Comparison of ENCODE assay signal across 1 cellular context in the genomic region with DNA sequence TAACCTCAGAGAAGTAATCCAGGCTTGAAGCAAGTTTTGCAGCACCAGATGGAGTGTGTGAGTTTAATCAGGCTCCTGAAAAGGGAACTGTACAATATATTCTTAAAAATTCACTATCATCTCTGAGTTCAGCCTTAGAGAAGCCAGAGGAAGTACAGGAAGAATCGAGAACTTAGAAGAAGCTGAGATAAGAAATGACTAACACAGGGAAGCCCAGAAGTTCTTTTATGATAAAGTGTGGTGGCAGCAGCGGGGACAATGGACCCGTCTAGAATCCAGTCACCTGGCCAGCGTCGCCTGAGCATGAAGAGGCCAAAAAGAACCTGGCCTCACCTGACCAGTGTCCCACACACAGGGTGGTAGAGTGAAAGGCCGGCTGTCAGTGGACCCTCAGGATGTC.
TF ChIP-seq lines count a peak whose summit lies in the region.

No MANE protein-coding gene starts in this region.

TF ChIP-seq in K562, 482 proteins besides CTCF, POLR2A, EP300 and RAD21 (continued from another document and continues in another):
- TF ChIP-seq, protein P1, sequence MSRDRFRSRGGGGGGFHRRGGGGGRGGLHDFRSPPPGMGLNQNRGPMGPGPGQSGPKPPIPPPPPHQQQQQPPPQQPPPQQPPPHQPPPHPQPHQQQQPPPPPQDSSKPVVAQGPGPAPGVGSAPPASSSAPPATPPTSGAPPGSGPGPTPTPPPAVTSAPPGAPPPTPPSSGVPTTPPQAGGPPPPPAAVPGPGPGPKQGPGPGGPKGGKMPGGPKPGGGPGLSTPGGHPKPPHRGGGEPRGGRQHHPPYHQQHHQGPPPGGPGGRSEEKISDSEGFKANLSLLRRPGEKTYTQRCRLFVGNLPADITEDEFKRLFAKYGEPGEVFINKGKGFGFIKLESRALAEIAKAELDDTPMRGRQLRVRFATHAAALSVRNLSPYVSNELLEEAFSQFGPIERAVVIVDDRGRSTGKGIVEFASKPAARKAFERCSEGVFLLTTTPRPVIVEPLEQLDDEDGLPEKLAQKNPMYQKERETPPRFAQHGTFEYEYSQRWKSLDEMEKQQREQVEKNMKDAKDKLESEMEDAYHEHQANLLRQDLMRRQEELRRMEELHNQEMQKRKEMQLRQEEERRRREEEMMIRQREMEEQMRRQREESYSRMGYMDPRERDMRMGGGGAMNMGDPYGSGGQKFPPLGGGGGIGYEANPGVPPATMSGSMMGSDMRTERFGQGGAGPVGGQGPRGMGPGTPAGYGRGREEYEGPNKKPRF (IDR thresholded peaks at IDR 0.05; ENCODE audit: low read depth, low read length): no peak
- TF ChIP-seq PHB2 (IDR thresholded peaks at IDR 0.05; ENCODE audit: low read depth) (no peak), ZNF23 (CRISPR knock-in tag; IDR thresholded peaks at IDR 0.05) (no peak), CCAR2 (IDR thresholded peaks at IDR 0.05; ENCODE audit: low read depth, low read length) (no peak), ETV6 (IDR thresholded peaks at IDR 0.05; ENCODE audit: borderline replicate concordance in 1 of 2, low read depth in 2 of 2, low read length in 1 of 2) (0 out of 4 replicates have a peak, but pooled peaks of 1 of the 2 experiments have one; percentile 38), ETV6 (CRISPR knock-in tag; IDR thresholded peaks at IDR 0.05; ENCODE audit: borderline replicate concordance) (no peak), CBFA2T3 (IDR thresholded peaks at IDR 0.05) (peak; percentile 87), ZNF143 (CRISPR knock-in tag; IDR thresholded peaks at IDR 0.05) (no peak), NELFE (IDR thresholded peaks at IDR 0.05; ENCODE audit: insufficient read depth, insufficient read length) (no peak), KAT7 (CRISPR knock-in tag; IDR thresholded peaks at IDR 0.05; ENCODE audit: borderline replicate concordance) (no peak), ATF1 (CRISPR knock-in tag; IDR thresholded peaks at IDR 0.05) (no peak), ATF1 (tag; IDR thresholded peaks at IDR 0.05) (no peak), LCOR (CRISPR knock-in tag; IDR thresholded peaks at IDR 0.05) (no peak), JUN (IDR thresholded peaks at IDR 0.05; ENCODE audit: borderline replicate concordance, low read depth, low read length) (peak; percentile 59; the same call in 1 of the 2 replicates), JUN (CRISPR knock-in tag; IDR thresholded peaks at IDR 0.05; ENCODE audit: borderline replicate concordance) (no peak), HIVEP1 (CRISPR knock-in tag; IDR thresholded peaks at IDR 0.05) (no peak), PRPF4 (IDR thresholded peaks at IDR 0.05; ENCODE audit: insufficient read depth, low read depth, low read length, poor library complexity, severe bottlenecking) (no peak), HNRNPL (IDR thresholded peaks at IDR 0.05; ENCODE audit: low read depth, low read length) (no peak), ZNF121 (CRISPR knock-in tag; conservative IDR thresholded peaks at IDR 0.05) (no peak), MBD2 (IDR thresholded peaks at IDR 0.05; ENCODE audit: borderline replicate concordance, low read depth) (no peak), ZSCAN29 (IDR thresholded peaks at IDR 0.05) (no peak), HMG20B (CRISPR knock-in tag; IDR thresholded peaks at IDR 0.05) (no peak), STAT5A (IDR thresholded peaks at IDR 0.05; ENCODE audit: borderline replicate concordance, low read length) (peak; percentile 38; the same call in 1 of the 2 replicates), EGR1 (conservative IDR thresholded peaks at IDR 0.05) (no peak), HSF4 (CRISPR knock-in tag; IDR thresholded peaks at IDR 0.05; ENCODE audit: borderline replicate concordance) (no peak), KLF16 (IDR thresholded peaks at IDR 0.05) (no peak), GABPA (tag; conservative IDR thresholded peaks at IDR 0.05; ENCODE audit: low read depth) (no peak), RFX7 (CRISPR knock-in tag; IDR thresholded peaks at IDR 0.05) (no peak), MEIS2 (IDR thresholded peaks at IDR 0.05; ENCODE audit: partially characterized antibody) (no peak), CBFA2T2 (conservative IDR thresholded peaks at IDR 0.05) (peak; percentile 76), KLF6 (CRISPR knock-in tag; IDR thresholded peaks at IDR 0.05; ENCODE audit: borderline replicate concordance) (no peak), TAF9B (IDR thresholded peaks at IDR 0.05; ENCODE audit: partially characterized antibody) (no peak), POLR2AphosphoS5 (IDR thresholded peaks at IDR 0.05; ENCODE audit: control insufficient read depth, insufficient read depth, low read depth, low read length) (peak; percentile 38; the same call in 1 of the 2 replicates), ERF (CRISPR knock-in tag; IDR thresholded peaks at IDR 0.05) (no peak), TCF3 (CRISPR knock-in tag; IDR thresholded peaks at IDR 0.05) (peak; percentile 88), CTBP1 (IDR thresholded peaks at IDR 0.05; ENCODE audit: borderline replicate concordance) (no peak), NR3C1 (CRISPR knock-in tag; IDR thresholded peaks at IDR 0.05) (no peak), PURB (CRISPR knock-in tag; IDR thresholded peaks at IDR 0.05; ENCODE audit: low read depth) (no peak), ZNF253 (CRISPR knock-in tag; conservative IDR thresholded peaks at IDR 0.05) (no peak), ZNF766 (CRISPR knock-in tag; conservative IDR thresholded peaks at IDR 0.05) (no peak), CREBBP (IDR thresholded peaks at IDR 0.05; ENCODE audit: low read depth, low read length) (no peak), DIDO1 (tag; IDR thresholded peaks at IDR 0.05; ENCODE audit: low read depth) (no peak), ZNF76 (CRISPR knock-in tag; IDR thresholded peaks at IDR 0.05; ENCODE audit: borderline replicate concordance) (no peak), JUND (IDR thresholded peaks at IDR 0.05; ENCODE audit: borderline replicate concordance, low read depth, low read length) (peak; percentile 90), JUND (tag; IDR thresholded peaks at IDR 0.05; ENCODE audit: borderline replicate concordance, low read depth, low read length) (peak; percentile 91; the same call in 2 of the 3 replicates), SMAD3 (CRISPR knock-in tag; conservative IDR thresholded peaks at IDR 0.05) (no peak)
- TF ChIP-seq, protein P2, sequence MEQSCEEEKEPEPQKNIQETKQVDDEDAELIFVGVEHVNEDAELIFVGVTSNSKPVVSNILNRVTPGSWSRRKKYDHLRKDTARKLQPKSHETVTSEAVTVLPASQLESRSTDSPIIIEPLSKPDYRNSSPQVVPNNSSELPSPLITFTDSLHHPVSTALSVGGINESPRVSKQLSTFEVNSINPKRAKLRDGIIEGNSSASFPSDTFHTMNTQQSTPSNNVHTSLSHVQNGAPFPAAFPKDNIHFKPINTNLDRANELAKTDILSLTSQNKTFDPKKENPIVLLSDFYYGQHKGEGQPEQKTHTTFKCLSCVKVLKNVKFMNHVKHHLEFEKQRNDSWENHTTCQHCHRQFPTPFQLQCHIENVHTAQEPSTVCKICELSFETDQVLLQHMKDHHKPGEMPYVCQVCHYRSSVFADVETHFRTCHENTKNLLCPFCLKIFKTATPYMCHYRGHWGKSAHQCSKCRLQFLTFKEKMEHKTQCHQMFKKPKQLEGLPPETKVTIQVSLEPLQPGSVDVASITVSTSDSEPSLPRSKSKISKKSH (CRISPR knock-in tag; IDR thresholded peaks at IDR 0.05): no peak
- TF ChIP-seq, protein P3, sequence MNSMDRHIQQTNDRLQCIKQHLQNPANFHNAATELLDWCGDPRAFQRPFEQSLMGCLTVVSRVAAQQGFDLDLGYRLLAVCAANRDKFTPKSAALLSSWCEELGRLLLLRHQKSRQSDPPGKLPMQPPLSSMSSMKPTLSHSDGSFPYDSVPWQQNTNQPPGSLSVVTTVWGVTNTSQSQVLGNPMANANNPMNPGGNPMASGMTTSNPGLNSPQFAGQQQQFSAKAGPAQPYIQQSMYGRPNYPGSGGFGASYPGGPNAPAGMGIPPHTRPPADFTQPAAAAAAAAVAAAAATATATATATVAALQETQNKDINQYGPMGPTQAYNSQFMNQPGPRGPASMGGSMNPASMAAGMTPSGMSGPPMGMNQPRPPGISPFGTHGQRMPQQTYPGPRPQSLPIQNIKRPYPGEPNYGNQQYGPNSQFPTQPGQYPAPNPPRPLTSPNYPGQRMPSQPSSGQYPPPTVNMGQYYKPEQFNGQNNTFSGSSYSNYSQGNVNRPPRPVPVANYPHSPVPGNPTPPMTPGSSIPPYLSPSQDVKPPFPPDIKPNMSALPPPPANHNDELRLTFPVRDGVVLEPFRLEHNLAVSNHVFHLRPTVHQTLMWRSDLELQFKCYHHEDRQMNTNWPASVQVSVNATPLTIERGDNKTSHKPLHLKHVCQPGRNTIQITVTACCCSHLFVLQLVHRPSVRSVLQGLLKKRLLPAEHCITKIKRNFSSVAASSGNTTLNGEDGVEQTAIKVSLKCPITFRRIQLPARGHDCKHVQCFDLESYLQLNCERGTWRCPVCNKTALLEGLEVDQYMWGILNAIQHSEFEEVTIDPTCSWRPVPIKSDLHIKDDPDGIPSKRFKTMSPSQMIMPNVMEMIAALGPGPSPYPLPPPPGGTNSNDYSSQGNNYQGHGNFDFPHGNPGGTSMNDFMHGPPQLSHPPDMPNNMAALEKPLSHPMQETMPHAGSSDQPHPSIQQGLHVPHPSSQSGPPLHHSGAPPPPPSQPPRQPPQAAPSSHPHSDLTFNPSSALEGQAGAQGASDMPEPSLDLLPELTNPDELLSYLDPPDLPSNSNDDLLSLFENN (IDR thresholded peaks at IDR 0.05; ENCODE audit: low read depth in 2 of 2, low read length in 2 of 2): peak in 1 of 2 experiments; percentile 70; a peak in 1 of 4 replicates
- TF ChIP-seq, protein P4, sequence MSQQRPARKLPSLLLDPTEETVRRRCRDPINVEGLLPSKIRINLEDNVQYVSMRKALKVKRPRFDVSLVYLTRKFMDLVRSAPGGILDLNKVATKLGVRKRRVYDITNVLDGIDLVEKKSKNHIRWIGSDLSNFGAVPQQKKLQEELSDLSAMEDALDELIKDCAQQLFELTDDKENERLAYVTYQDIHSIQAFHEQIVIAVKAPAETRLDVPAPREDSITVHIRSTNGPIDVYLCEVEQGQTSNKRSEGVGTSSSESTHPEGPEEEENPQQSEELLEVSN (IDR thresholded peaks at IDR 0.05; ENCODE audit: borderline replicate concordance in 1 of 2, extremely low read depth in 1 of 2, insufficient read depth in 1 of 2, insufficient read length in 1 of 2, low read depth in 1 of 2, low read length in 1 of 2, poor library complexity in 1 of 2, severe bottlenecking in 1 of 2): peak in 1 of 2 experiments; percentile 17
- TF ChIP-seq, protein P5, sequence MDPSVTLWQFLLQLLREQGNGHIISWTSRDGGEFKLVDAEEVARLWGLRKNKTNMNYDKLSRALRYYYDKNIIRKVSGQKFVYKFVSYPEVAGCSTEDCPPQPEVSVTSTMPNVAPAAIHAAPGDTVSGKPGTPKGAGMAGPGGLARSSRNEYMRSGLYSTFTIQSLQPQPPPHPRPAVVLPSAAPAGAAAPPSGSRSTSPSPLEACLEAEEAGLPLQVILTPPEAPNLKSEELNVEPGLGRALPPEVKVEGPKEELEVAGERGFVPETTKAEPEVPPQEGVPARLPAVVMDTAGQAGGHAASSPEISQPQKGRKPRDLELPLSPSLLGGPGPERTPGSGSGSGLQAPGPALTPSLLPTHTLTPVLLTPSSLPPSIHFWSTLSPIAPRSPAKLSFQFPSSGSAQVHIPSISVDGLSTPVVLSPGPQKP (CRISPR knock-in tag; IDR thresholded peaks at IDR 0.05): no peak
- TF ChIP-seq, protein P6, sequence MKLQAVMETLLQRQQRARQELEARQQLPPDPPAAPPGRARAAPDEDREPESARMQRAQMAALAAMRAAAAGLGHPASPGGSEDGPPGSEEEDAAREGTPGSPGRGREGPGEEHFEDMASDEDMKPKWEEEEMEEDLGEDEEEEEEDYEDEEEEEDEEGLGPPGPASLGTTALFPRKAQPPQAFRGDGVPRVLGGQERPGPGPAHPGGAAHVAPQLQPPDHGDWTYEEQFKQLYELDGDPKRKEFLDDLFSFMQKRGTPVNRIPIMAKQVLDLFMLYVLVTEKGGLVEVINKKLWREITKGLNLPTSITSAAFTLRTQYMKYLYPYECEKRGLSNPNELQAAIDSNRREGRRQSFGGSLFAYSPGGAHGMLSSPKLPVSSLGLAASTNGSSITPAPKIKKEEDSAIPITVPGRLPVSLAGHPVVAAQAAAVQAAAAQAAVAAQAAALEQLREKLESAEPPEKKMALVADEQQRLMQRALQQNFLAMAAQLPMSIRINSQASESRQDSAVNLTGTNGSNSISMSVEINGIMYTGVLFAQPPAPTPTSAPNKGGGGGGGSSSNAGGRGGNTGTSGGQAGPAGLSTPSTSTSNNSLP (IDR thresholded peaks at IDR 0.05; ENCODE audit: borderline replicate concordance, low read depth, low read length): no peak
- TF ChIP-seq, protein P7, sequence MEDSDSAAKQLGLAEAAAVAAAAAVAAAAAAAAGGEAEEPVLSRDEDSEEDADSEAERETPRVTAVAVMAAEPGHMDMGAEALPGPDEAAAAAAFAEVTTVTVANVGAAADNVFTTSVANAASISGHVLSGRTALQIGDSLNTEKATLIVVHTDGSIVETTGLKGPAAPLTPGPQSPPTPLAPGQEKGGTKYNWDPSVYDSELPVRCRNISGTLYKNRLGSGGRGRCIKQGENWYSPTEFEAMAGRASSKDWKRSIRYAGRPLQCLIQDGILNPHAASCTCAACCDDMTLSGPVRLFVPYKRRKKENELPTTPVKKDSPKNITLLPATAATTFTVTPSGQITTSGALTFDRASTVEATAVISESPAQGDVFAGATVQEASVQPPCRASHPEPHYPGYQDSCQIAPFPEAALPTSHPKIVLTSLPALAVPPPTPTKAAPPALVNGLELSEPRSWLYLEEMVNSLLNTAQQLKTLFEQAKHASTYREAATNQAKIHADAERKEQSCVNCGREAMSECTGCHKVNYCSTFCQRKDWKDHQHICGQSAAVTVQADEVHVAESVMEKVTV (CRISPR knock-in tag; IDR thresholded peaks at IDR 0.05): no peak
- TF ChIP-seq, protein P8, sequence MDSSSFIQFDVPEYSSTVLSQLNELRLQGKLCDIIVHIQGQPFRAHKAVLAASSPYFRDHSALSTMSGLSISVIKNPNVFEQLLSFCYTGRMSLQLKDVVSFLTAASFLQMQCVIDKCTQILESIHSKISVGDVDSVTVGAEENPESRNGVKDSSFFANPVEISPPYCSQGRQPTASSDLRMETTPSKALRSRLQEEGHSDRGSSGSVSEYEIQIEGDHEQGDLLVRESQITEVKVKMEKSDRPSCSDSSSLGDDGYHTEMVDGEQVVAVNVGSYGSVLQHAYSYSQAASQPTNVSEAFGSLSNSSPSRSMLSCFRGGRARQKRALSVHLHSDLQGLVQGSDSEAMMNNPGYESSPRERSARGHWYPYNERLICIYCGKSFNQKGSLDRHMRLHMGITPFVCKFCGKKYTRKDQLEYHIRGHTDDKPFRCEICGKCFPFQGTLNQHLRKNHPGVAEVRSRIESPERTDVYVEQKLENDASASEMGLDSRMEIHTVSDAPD (CRISPR knock-in tag; IDR thresholded peaks at IDR 0.05): no peak
- TF ChIP-seq, protein P9, sequence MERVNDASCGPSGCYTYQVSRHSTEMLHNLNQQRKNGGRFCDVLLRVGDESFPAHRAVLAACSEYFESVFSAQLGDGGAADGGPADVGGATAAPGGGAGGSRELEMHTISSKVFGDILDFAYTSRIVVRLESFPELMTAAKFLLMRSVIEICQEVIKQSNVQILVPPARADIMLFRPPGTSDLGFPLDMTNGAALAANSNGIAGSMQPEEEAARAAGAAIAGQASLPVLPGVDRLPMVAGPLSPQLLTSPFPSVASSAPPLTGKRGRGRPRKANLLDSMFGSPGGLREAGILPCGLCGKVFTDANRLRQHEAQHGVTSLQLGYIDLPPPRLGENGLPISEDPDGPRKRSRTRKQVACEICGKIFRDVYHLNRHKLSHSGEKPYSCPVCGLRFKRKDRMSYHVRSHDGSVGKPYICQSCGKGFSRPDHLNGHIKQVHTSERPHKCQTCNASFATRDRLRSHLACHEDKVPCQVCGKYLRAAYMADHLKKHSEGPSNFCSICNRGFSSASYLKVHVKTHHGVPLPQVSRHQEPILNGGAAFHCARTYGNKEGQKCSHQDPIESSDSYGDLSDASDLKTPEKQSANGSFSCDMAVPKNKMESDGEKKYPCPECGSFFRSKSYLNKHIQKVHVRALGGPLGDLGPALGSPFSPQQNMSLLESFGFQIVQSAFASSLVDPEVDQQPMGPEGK (CRISPR knock-in tag; IDR thresholded peaks at IDR 0.05; ENCODE audit: borderline replicate concordance): no peak
